21 cellular contexts compared by ENCODE assay signal in genomic region chr11:1196516-1197391, GRCh38. TPM values are rescaled to one million over a fixed set of nuclear protein-coding genes. Genes with fewer than 3 reads are reported as not detected.
DNase-seq lines count a peak whose midpoint lies in the region; ATAC-seq and TF ChIP-seq lines count a peak whose summit lies in the region.
"Had no signal": no experiment of that assay in that cellular context is flagged by ENCODE, and none has a peak within 500 bp of the region (broad histone marks: within the 10 kb centered on the region; RNA-seq: fewer than 3 reads in every experiment).

No MANE protein-coding gene starts in this region.

- H3K36me3 ChIP-seq in WERI-Rb-1 (no peaks in the 10 kb centered on the region), lower lobe of right lung (no peaks in the 10 kb centered on the region)
- H3K36me3 ChIP-seq: SJCRH30 had no signal

- H3K36me3 Mint-ChIP-seq in activated naive CD8-positive, alpha-beta T cell treated with anti-CD3 and anti-CD28 coated beads, Interleukin-2, amount 10 ng/mL, durations not matched to agents 7 days and 5 days, result no peaks in the 10 kb centered on the region
- H3K36me3 Mint-ChIP-seq in activated naive CD8-positive, alpha-beta T cell treated with anti-CD3 and anti-CD28 coated beads for 36 hours, result no peaks in the 10 kb centered on the region
- H3K36me3 Mint-ChIP-seq in type B pancreatic cell, result no peaks in the 10 kb centered on the region
- H3K36me3 Mint-ChIP-seq: CD4-positive, alpha-beta memory T cell; naive B cell had no signal

- no peak overlapping the region for H3K4me3 Mint-ChIP-seq in activated naive CD8-positive, alpha-beta T cell treated with anti-CD3 and anti-CD28 coated beads, Interleukin-2, amount 10 ng/mL, durations not matched to agents 7 days and 5 days
- no peak overlapping the region for H3K4me3 Mint-ChIP-seq in activated naive CD8-positive, alpha-beta T cell treated with anti-CD3 and anti-CD28 coated beads for 36 hours
- H3K4me3 Mint-ChIP-seq in type B pancreatic cell, result no peak overlapping the region
- H3K4me3 Mint-ChIP-seq: naive B cell; T-helper 2 cell treated with Interferon-gamma antibody and Interleukin-4, amounts not matched to agents 5 μg/mL and 100 μg/mL, for 36 hours had no signal

- H3K27ac Mint-ChIP-seq in activated naive CD8-positive, alpha-beta T cell treated with anti-CD3 and anti-CD28 coated beads, Interleukin-2, amount 10 ng/mL, durations not matched to agents 7 days and 5 days, result no peak overlapping the region
- H3K27ac Mint-ChIP-seq in activated naive CD8-positive, alpha-beta T cell treated with anti-CD3 and anti-CD28 coated beads for 36 hours, result no peak overlapping the region
- H3K27ac Mint-ChIP-seq in type B pancreatic cell, result no peak overlapping the region
- H3K27ac Mint-ChIP-seq: CD4-positive, alpha-beta memory T cell; naive B cell; T-helper 2 cell treated with Interferon-gamma antibody and Interleukin-4, amounts not matched to agents 5 μg/mL and 100 μg/mL, for 36 hours had no signal

- H3K9me3 ChIP-seq in WERI-Rb-1 (ENCODE audit: severe bottlenecking) (peaks cover 5% of the 10 kb centered on the region), lower lobe of right lung (no peaks in the 10 kb centered on the region)
- H3K9me3 ChIP-seq: SJCRH30 had no signal

- POLR2A ChIA-PET in activated naive CD8-positive, alpha-beta T cell treated with anti-CD3 and anti-CD28 coated beads, Interleukin-2, amount 10 ng/mL, durations not matched to agents 7 days and 5 days (lab: Charles Lee), result no interaction called here

- H3K4me1 ChIP-seq in lower lobe of right lung (no peaks in the 10 kb centered on the region), foreskin keratinocyte (no peaks in the 10 kb centered on the region)
- H3K4me1 ChIP-seq: SJCRH30 had no signal

- no peak overlapping the region for H3K27ac ChIP-seq in WERI-Rb-1
- no peak overlapping the region for H3K27ac ChIP-seq in lower lobe of right lung
- H3K27ac ChIP-seq in foreskin keratinocyte, result no peak overlapping the region
- H3K27ac ChIP-seq: SJCRH30 had no signal

- TF ChIP-seq CTCF in WERI-Rb-1 (IDR thresholded peaks at IDR 0.05; ENCODE audit: low read depth, low read length), result no peak
- no peak for TF ChIP-seq CTCF in lower lobe of right lung (IDR thresholded peaks at IDR 0.05)
- no peak for TF ChIP-seq CTCF in type B pancreatic cell (conservative IDR thresholded peaks at IDR 0.05)
- no peak for TF ChIP-seq CTCF in foreskin keratinocyte (conservative IDR thresholded peaks at IDR 0.05)

- peaks cover 8% of the 10 kb centered on the region for H3K27me3 ChIP-seq in WERI-Rb-1 (ENCODE audit: insufficient read depth, low read depth, severe bottlenecking)
- peaks cover 50% of the 10 kb centered on the region for H3K27me3 ChIP-seq in lower lobe of right lung (ENCODE audit: low read depth)
- peaks cover 27% of the 10 kb centered on the region for H3K27me3 ChIP-seq in foreskin keratinocyte
- H3K27me3 ChIP-seq: SJCRH30 had no signal

- no peak for ATAC-seq in activated naive CD8-positive, alpha-beta T cell treated with anti-CD3 and anti-CD28 coated beads, Interleukin-2, amount 10 ng/mL, durations not matched to agents 7 days and 5 days (ENCODE audit: low read depth)
- peak in 1 of 2 donors; percentile 11 for ATAC-seq in lower lobe of right lung
- no peak for ATAC-seq in HG02885 (IDR thresholded peaks at IDR 0.05; ENCODE audit: poor library complexity, unreplicated experiment)
- no peak for ATAC-seq in foreskin keratinocyte
- ATAC-seq: K562 had no signal

- peak; percentile 24 for DNase-seq in activated naive CD8-positive, alpha-beta T cell treated with anti-CD3 and anti-CD28 coated beads, Interleukin-2, amount 10 ng/mL, durations not matched to agents 7 days and 5 days
- DNase-seq in activated naive CD8-positive, alpha-beta T cell treated with anti-CD3 and anti-CD28 coated beads for 36 hours, result no peak
- DNase-seq in WERI-Rb-1, result peak; percentile 5
- peak; percentile 36 for DNase-seq in lower lobe of right lung
- DNase-seq in type B pancreatic cell (ENCODE audit: extremely low spot score, unreplicated experiment), result peak; percentile 66
- no peak for DNase-seq in middle frontal gyrus (ENCODE audit: extremely low spot score, low spot score)
- no peak for DNase-seq in foreskin keratinocyte
- DNase-seq: activated CD4-positive, CD25-positive, alpha-beta regulatory T cell; CD4-positive, alpha-beta memory T cell; DMS53; mammary epithelial cell; naive B cell; NCI-H1694; NCI-H748 treated with DMSO at 0.1 percent for 48 hours; OCI-M1; SJCRH30; stimulated activated CD8-positive, alpha-beta memory T cell treated with anti-CD3 and anti-CD28 coated beads, Interleukin-4, amount 100 ng/mL, for 48 hours had no signal

- H3K4me1 Mint-ChIP-seq in activated naive CD8-positive, alpha-beta T cell treated with anti-CD3 and anti-CD28 coated beads, Interleukin-2, amount 10 ng/mL, durations not matched to agents 7 days and 5 days, result no peaks in the 10 kb centered on the region
- no peaks in the 10 kb centered on the region for H3K4me1 Mint-ChIP-seq in activated naive CD8-positive, alpha-beta T cell treated with anti-CD3 and anti-CD28 coated beads for 36 hours
- no peaks in the 10 kb centered on the region for H3K4me1 Mint-ChIP-seq in type B pancreatic cell (ENCODE audit: unreplicated experiment)
- H3K4me1 Mint-ChIP-seq: CD4-positive, alpha-beta memory T cell; naive B cell had no signal

- no peaks in the 10 kb centered on the region for H3K27me3 Mint-ChIP-seq in activated naive CD8-positive, alpha-beta T cell treated with anti-CD3 and anti-CD28 coated beads, Interleukin-2, amount 10 ng/mL, durations not matched to agents 7 days and 5 days
- no peaks in the 10 kb centered on the region for H3K27me3 Mint-ChIP-seq in activated naive CD8-positive, alpha-beta T cell treated with anti-CD3 and anti-CD28 coated beads for 36 hours
- H3K27me3 Mint-ChIP-seq in type B pancreatic cell, result peaks cover 3% of the 10 kb centered on the region

- no peaks in the 10 kb centered on the region for H3K9me3 Mint-ChIP-seq in activated naive CD8-positive, alpha-beta T cell treated with anti-CD3 and anti-CD28 coated beads, Interleukin-2, amount 10 ng/mL, durations not matched to agents 7 days and 5 days
- no peaks in the 10 kb centered on the region for H3K9me3 Mint-ChIP-seq in activated naive CD8-positive, alpha-beta T cell treated with anti-CD3 and anti-CD28 coated beads for 36 hours
- no peaks in the 10 kb centered on the region for H3K9me3 Mint-ChIP-seq in type B pancreatic cell
- H3K9me3 Mint-ChIP-seq: T-helper 2 cell treated with Interferon-gamma antibody and Interleukin-4, amounts not matched to agents 5 μg/mL and 100 μg/mL, for 36 hours had no signal

- H3K4me3 ChIP-seq in WERI-Rb-1 (ENCODE audit: low read depth, low read length) (no peak overlapping the region), lower lobe of right lung (no peak overlapping the region)
- H3K4me3 ChIP-seq: K562, SJCRH30 had no signal

- intact Hi-C loops in lower lobe of right lung (cut with DNase I), result no loop called here

RNA-seq across cellular contexts. Expression of gene MUC5B, which starts 26.1 kb away (rescaled TPM):
- total RNA-seq in activated naive CD8-positive, alpha-beta T cell treated with anti-CD3 and anti-CD28 coated beads, Interleukin-2, amount 10 ng/mL, durations not matched to agents 7 days and 5 days, result not detected
- not detected for total RNA-seq in activated naive CD8-positive, alpha-beta T cell treated with anti-CD3 and anti-CD28 coated beads for 36 hours
- total RNA-seq in lower lobe of right lung, result 57.5 TPM
- 0.48 and 2.0 TPM in 2 replicates for total RNA-seq in type B pancreatic cell (ENCODE audit: low replicate concordance)
- total RNA-seq in foreskin keratinocyte, result not detected in 2 replicates
- not detected in 2 replicates for polyA plus RNA-seq in foreskin keratinocyte
- total RNA-seq: astrocyte; CD4-positive, alpha-beta memory T cell; SJCRH30 had no signal
- polyA plus RNA-seq: CD4-positive, alpha-beta memory T cell; mammary epithelial cell had no signal

RNA-seq across cellular contexts. Expression of gene MUC5AC, which starts 39.0 kb away (rescaled TPM):
- not detected for total RNA-seq in activated naive CD8-positive, alpha-beta T cell treated with anti-CD3 and anti-CD28 coated beads, Interleukin-2, amount 10 ng/mL, durations not matched to agents 7 days and 5 days
- total RNA-seq in activated naive CD8-positive, alpha-beta T cell treated with anti-CD3 and anti-CD28 coated beads for 36 hours, result not detected
- total RNA-seq in lower lobe of right lung, result 0.35 TPM
- total RNA-seq in type B pancreatic cell (ENCODE audit: low replicate concordance), result 0.10 and 1.4 TPM in 2 replicates
- total RNA-seq in foreskin keratinocyte, result not detected in 2 replicates
- polyA plus RNA-seq in foreskin keratinocyte, result not detected in 2 replicates
- total RNA-seq: astrocyte; CD4-positive, alpha-beta memory T cell; K562; mammary epithelial cell; SJCRH30 had no signal
- polyA plus RNA-seq: CD4-positive, alpha-beta memory T cell; K562 had no signal

Comparison
In these comparisons a context has a peak if more than half of its experiments do, and no peak if none do; other contexts are left out.
1. DNase-seq: peak in activated naive CD8-positive, alpha-beta T cell treated with anti-CD3 and anti-CD28 coated beads, Interleukin-2, amount 10 ng/mL, durations not matched to agents 7 days and 5 days (single experiment), WERI-Rb-1 (single experiment), lower lobe of right lung (single experiment) and type B pancreatic cell (single experiment); none in activated naive CD8-positive, alpha-beta T cell treated with anti-CD3 and anti-CD28 coated beads for 36 hours (single experiment), middle frontal gyrus (single experiment) and foreskin keratinocyte (0 of 2).
2. RNA of gene MUC5B, which starts 26.1 kb away (total RNA-seq): 57.5 TPM in lower lobe of right lung (single experiment); 0.48 to 2.0 TPM in type B pancreatic cell, not detected in activated naive CD8-positive, alpha-beta T cell treated with anti-CD3 and anti-CD28 coated beads, Interleukin-2, amount 10 ng/mL, durations not matched to agents 7 days and 5 days, not detected in activated naive CD8-positive, alpha-beta T cell treated with anti-CD3 and anti-CD28 coated beads for 36 hours and not detected in foreskin keratinocyte; every median in the first group is over 10 times any median in the second.